In the genomic region with DNA sequence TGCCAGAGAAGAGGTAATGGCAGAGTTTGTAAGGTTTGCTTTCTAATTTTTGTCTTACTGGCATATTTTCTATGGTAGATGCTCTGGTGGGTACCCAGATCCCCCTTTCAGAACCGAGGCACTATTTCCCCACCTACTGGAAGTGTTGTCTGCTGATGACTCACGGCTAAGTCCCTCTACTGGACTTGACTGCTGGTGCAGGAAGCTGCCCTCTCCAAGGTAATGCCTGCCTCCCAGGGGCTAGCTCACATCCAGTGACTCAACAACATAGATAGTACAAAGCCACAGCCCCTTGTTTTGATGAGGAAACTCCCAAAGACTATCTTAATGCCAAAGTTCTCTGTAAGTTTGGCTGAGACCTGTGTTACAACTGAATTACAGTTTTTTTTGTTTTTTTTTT, we compare ENCODE assay signal across 11 cellular contexts.
DNase-seq lines count a peak whose midpoint lies in the region; ATAC-seq and TF ChIP-seq lines count a peak whose summit lies in the region.
"Had no signal": no experiment of that assay in that cellular context is flagged by ENCODE, and none has a peak within 500 bp of the region (broad histone marks: within the 10 kb centered on the region; RNA-seq: fewer than 3 reads in every experiment).

No MANE protein-coding gene starts in this region.

- DNase-seq in H4 (ENCODE audit: low spot score): peak; percentile 75
- DNase-seq in PC-9: peak; percentile 18 to 35
- DNase-seq in fibroblast of lung (ENCODE audit: low read depth in 2 of 2): peak; percentile 17 to 42
- peak; percentile 81 for DNase-seq in skeletal muscle cell (ENCODE audit: low read depth)
- DNase-seq in activated CD8-positive, alpha-beta memory T cell treated with anti-CD3 and anti-CD28 coated beads, Interleukin-2, amount 10 ng/mL, durations not matched to agents 7 days and 5 days: no peak
- DNase-seq in NCI-H1694 treated with DMSO at 0.1 percent for 48 hours (lab: John Stamatoyannopoulos, UW): no peak
- no peak for DNase-seq in activated CD4-positive, alpha-beta T cell treated with anti-CD3 and anti-CD28 coated beads, Interleukin-2, amount 10 ng/mL, durations not matched to agents 24 days and 14 days
- DNase-seq: dorsolateral prefrontal cortex, KG1, left ventricle myocardium superior had no signal

- H3K9me3 Mint-ChIP-seq in activated CD8-positive, alpha-beta memory T cell treated with anti-CD3 and anti-CD28 coated beads, Interleukin-2, amount 10 ng/mL, durations not matched to agents 7 days and 5 days (ENCODE audit: low read depth): peaks cover 5% of the 10 kb centered on the region
- no peaks in the 10 kb centered on the region for H3K9me3 Mint-ChIP-seq in activated CD4-positive, alpha-beta T cell treated with anti-CD3 and anti-CD28 coated beads, Interleukin-2, amount 10 ng/mL, durations not matched to agents 24 days and 14 days

- no peaks in the 10 kb centered on the region for H3K36me3 Mint-ChIP-seq in activated CD8-positive, alpha-beta memory T cell treated with anti-CD3 and anti-CD28 coated beads, Interleukin-2, amount 10 ng/mL, durations not matched to agents 7 days and 5 days
- no peaks in the 10 kb centered on the region for H3K36me3 Mint-ChIP-seq in activated CD4-positive, alpha-beta T cell treated with anti-CD3 and anti-CD28 coated beads, Interleukin-2, amount 10 ng/mL, durations not matched to agents 24 days and 14 days (ENCODE audit: low read depth)

- H3K9me2 ChIP-seq in PC-9 (ENCODE audit: insufficient read depth): no peaks in the 10 kb centered on the region

- H4K20me1 ChIP-seq in PC-9 (ENCODE audit: insufficient read depth) (no peaks in the 10 kb centered on the region), fibroblast of lung (ENCODE audit: control insufficient read depth, extremely low read depth, insufficient read depth, low read length) (no peaks in the 10 kb centered on the region)

- no peaks in the 10 kb centered on the region for H3K4me1 Mint-ChIP-seq in activated CD8-positive, alpha-beta memory T cell treated with anti-CD3 and anti-CD28 coated beads, Interleukin-2, amount 10 ng/mL, durations not matched to agents 7 days and 5 days
- no peaks in the 10 kb centered on the region for H3K4me1 Mint-ChIP-seq in activated CD4-positive, alpha-beta T cell treated with anti-CD3 and anti-CD28 coated beads, Interleukin-2, amount 10 ng/mL, durations not matched to agents 24 days and 14 days
- H3K4me1 Mint-ChIP-seq: activated T-helper 17 cell treated with anti-CD3 and anti-CD28 coated beads, Interleukin-2, amount 50 U/mL, for 72 hours had no signal

- intact Hi-C loops in PC-9 (cut with micrococcal nuclease; ENCODE audit: unreplicated experiment): no loop called here
- intact Hi-C loops in activated CD4-positive, alpha-beta T cell treated with anti-CD3 and anti-CD28 coated beads, Interleukin-2, amount 10 ng/mL, durations not matched to agents 24 days and 14 days (cut with micrococcal nuclease): no loop called here

- no peaks in the 10 kb centered on the region for H3K27me3 Mint-ChIP-seq in activated CD8-positive, alpha-beta memory T cell treated with anti-CD3 and anti-CD28 coated beads, Interleukin-2, amount 10 ng/mL, durations not matched to agents 7 days and 5 days
- H3K27me3 Mint-ChIP-seq in activated CD4-positive, alpha-beta T cell treated with anti-CD3 and anti-CD28 coated beads, Interleukin-2, amount 10 ng/mL, durations not matched to agents 24 days and 14 days: no peaks in the 10 kb centered on the region
- H3K27me3 Mint-ChIP-seq: activated T-helper 17 cell treated with anti-CD3 and anti-CD28 coated beads, Interleukin-2, amount 50 U/mL, for 72 hours had no signal

- no peaks in the 10 kb centered on the region for H3F3A ChIP-seq in PC-9 (ENCODE audit: insufficient read depth, low read depth)

- H3K27me3 ChIP-seq in PC-9 (ENCODE audit: insufficient read depth, low read depth) (no peaks in the 10 kb centered on the region), fibroblast of lung (ENCODE audit: control insufficient read depth, insufficient read depth, low read length) (no peaks in the 10 kb centered on the region)
- H3K27me3 ChIP-seq: dorsolateral prefrontal cortex had no signal

- CTCF ChIA-PET in PC-9 (lab: Charles Lee): interaction anchor here (0.9 kb wide), 1 partner anchor 285 kb away, joined by 3 read pairs; the partner anchor contains the start of gene FLRT3
- CTCF ChIA-PET in activated CD8-positive, alpha-beta memory T cell treated with anti-CD3 and anti-CD28 coated beads, Interleukin-2, amount 10 ng/mL, durations not matched to agents 7 days and 5 days (lab: Charles Lee): no interaction called here

- H3K27ac Mint-ChIP-seq in activated CD8-positive, alpha-beta memory T cell treated with anti-CD3 and anti-CD28 coated beads, Interleukin-2, amount 10 ng/mL, durations not matched to agents 7 days and 5 days: no peak overlapping the region
- H3K27ac Mint-ChIP-seq in activated CD4-positive, alpha-beta T cell treated with anti-CD3 and anti-CD28 coated beads, Interleukin-2, amount 10 ng/mL, durations not matched to agents 24 days and 14 days: no peak overlapping the region
- H3K27ac Mint-ChIP-seq: activated T-helper 17 cell treated with anti-CD3 and anti-CD28 coated beads, Interleukin-2, amount 50 U/mL, for 72 hours had no signal

- H3K4me2 ChIP-seq in PC-9: no peak overlapping the region
- no peak overlapping the region for H3K4me2 ChIP-seq in fibroblast of lung (ENCODE audit: extremely low read depth, insufficient read depth, low read length)

- H3K4me3 Mint-ChIP-seq in activated CD8-positive, alpha-beta memory T cell treated with anti-CD3 and anti-CD28 coated beads, Interleukin-2, amount 10 ng/mL, durations not matched to agents 7 days and 5 days: no peak overlapping the region
- H3K4me3 Mint-ChIP-seq in activated CD4-positive, alpha-beta T cell treated with anti-CD3 and anti-CD28 coated beads, Interleukin-2, amount 10 ng/mL, durations not matched to agents 24 days and 14 days: no peak overlapping the region
- H3K4me3 Mint-ChIP-seq: activated T-helper 17 cell treated with anti-CD3 and anti-CD28 coated beads, Interleukin-2, amount 50 U/mL, for 72 hours had no signal

- ATAC-seq in activated CD8-positive, alpha-beta memory T cell treated with anti-CD3 and anti-CD28 coated beads, Interleukin-2, amount 10 ng/mL, durations not matched to agents 7 days and 5 days: no peak
- ATAC-seq: activated T-helper 17 cell treated with anti-CD3 and anti-CD28 coated beads, Interleukin-2, amount 50 U/mL, for 72 hours; left ventricle myocardium superior had no signal

- no peaks in the 10 kb centered on the region for H3K79me2 ChIP-seq in PC-9 (ENCODE audit: low read depth)
- no peaks in the 10 kb centered on the region for H3K79me2 ChIP-seq in fibroblast of lung (ENCODE audit: control insufficient read depth, insufficient read depth, low read length)

- no peaks in the 10 kb centered on the region for H3K9me3 ChIP-seq in PC-9 (ENCODE audit: insufficient read depth, low read depth)
- no peaks in the 10 kb centered on the region for H3K9me3 ChIP-seq in fibroblast of lung (ENCODE audit: control insufficient read depth, insufficient read depth, low read depth, low read length)

- no peaks in the 10 kb centered on the region for H3K4me1 ChIP-seq in PC-9 (replicated peaks; ENCODE audit: insufficient read depth)
- no peaks in the 10 kb centered on the region for H3K4me1 ChIP-seq in fibroblast of lung (ENCODE audit: control insufficient read depth, extremely low read depth, insufficient read depth, low read length)

- no peak for TF ChIP-seq CTCF in PC-9 (conservative IDR thresholded peaks at IDR 0.05)
- peak in 1 of 2 donors; percentile 13 for TF ChIP-seq CTCF in fibroblast of lung (conservative IDR thresholded peaks at IDR 0.05 in 1 of 2, IDR thresholded peaks at IDR 0.05 in 1 of 2; ENCODE audit: low read depth in 1 of 2, low read length in 2 of 2)

- POLR2A ChIA-PET in PC-9 (lab: Charles Lee; ENCODE audit: unreplicated experiment): interaction anchor here (0.7 kb wide), 1 partner anchor 248 kb away, joined by 6 read pairs; no protein-coding TSS in a partner anchor

- no peak overlapping the region for H3K4me3 ChIP-seq in PC-9
- no peak overlapping the region for H3K4me3 ChIP-seq in fibroblast of lung (replicated peaks in 1 of 4; ENCODE audit: control extremely low read depth in 1 of 4, insufficient read depth in 1 of 4, low read depth in 3 of 4, low read length in 4 of 4)
- H3K4me3 ChIP-seq in skeletal muscle cell (ENCODE audit: low read depth, low read length): no peak overlapping the region
- H3K4me3 ChIP-seq: dorsolateral prefrontal cortex had no signal

- BruUV-seq in PC-9 (replicated peaks; lab: Mats Ljungman, UMichigan): no TSS peak

- H3K36me3 ChIP-seq in PC-9 (ENCODE audit: low read depth): no peaks in the 10 kb centered on the region
- H3K36me3 ChIP-seq in fibroblast of lung (ENCODE audit: control insufficient read depth, insufficient read depth, low read length): no peaks in the 10 kb centered on the region

- no peak overlapping the region for H2AFZ ChIP-seq in PC-9
- no peak overlapping the region for H2AFZ ChIP-seq in fibroblast of lung (ENCODE audit: low read length)

- H3K27ac ChIP-seq in PC-9 (no peak overlapping the region), fibroblast of lung (ENCODE audit: insufficient read depth, low read length) (no peak overlapping the region)
- H3K27ac ChIP-seq: dorsolateral prefrontal cortex had no signal

- no peak overlapping the region for H3K9ac ChIP-seq in fibroblast of lung (ENCODE audit: insufficient read depth, low read length)

Comparison
In these comparisons a context has a peak if more than half of its experiments do, and no peak if none do; other contexts are left out.
1. DNase-seq: peak in H4 (single experiment), PC-9 (2 of 2), fibroblast of lung (2 of 2) and skeletal muscle cell (single experiment); none in activated CD8-positive, alpha-beta memory T cell treated with anti-CD3 and anti-CD28 coated beads, Interleukin-2, amount 10 ng/mL, durations not matched to agents 7 days and 5 days (single experiment), NCI-H1694 treated with DMSO at 0.1 percent for 48 hours (single experiment) and activated CD4-positive, alpha-beta T cell treated with anti-CD3 and anti-CD28 coated beads, Interleukin-2, amount 10 ng/mL, durations not matched to agents 24 days and 14 days (single experiment).